1 cellular context compared by ENCODE assay signal in genomic region chr1:161172776-161173376, GRCh38.
TF ChIP-seq lines count a peak whose summit lies in the region.

No MANE protein-coding gene starts in this region.

TF ChIP-seq in GM12878, 131 proteins besides CTCF, POLR2A, EP300 and RAD21:
- TF ChIP-seq SMARCA5 (IDR thresholded peaks at IDR 0.05) (no peak), ATF2 (IDR thresholded peaks at IDR 0.05; ENCODE audit: low read length) (no peak), KLF5 (IDR thresholded peaks at IDR 0.05; ENCODE audit: partially characterized antibody) (no peak), BCLAF1 (IDR thresholded peaks at IDR 0.05) (no peak), IRF4 (IDR thresholded peaks at IDR 0.05; ENCODE audit: low read depth, low read length) (no peak), RBBP5 (conservative IDR thresholded peaks at IDR 0.05) (no peak), STAT1 (conservative IDR thresholded peaks at IDR 0.05) (no peak), RFX5 (IDR thresholded peaks at IDR 0.05; ENCODE audit: low read depth, low read length) (no peak), TCF3 (IDR thresholded peaks at IDR 0.05; ENCODE audit: borderline replicate concordance, insufficient read depth, low read depth, low read length) (no peak), RB1 (IDR thresholded peaks at IDR 0.05; ENCODE audit: borderline replicate concordance) (no peak), HSF1 (IDR thresholded peaks at IDR 0.05; ENCODE audit: low read depth, low read length) (no peak), ZZZ3 (IDR thresholded peaks at IDR 0.05; ENCODE audit: control insufficient read depth, insufficient read length, low read depth) (no peak), PAX8 (IDR thresholded peaks at IDR 0.05) (no peak), BACH1 (IDR thresholded peaks at IDR 0.05; ENCODE audit: borderline replicate concordance) (no peak), RAD51 (IDR thresholded peaks at IDR 0.05) (no peak), CREB1 (IDR thresholded peaks at IDR 0.05; ENCODE audit: low read depth) (no peak), SUZ12 (IDR thresholded peaks at IDR 0.05; ENCODE audit: unreplicated experiment) (no peak), SMC3 (IDR thresholded peaks at IDR 0.05; ENCODE audit: borderline replicate concordance, low read length) (no peak), TAF1 (IDR thresholded peaks at IDR 0.05; ENCODE audit: borderline replicate concordance, low read depth, low read length) (no peak), SPI1 (IDR thresholded peaks at IDR 0.05; ENCODE audit: borderline replicate concordance, insufficient read depth, low read depth, low read length) (no peak)
